In the genomic region with DNA sequence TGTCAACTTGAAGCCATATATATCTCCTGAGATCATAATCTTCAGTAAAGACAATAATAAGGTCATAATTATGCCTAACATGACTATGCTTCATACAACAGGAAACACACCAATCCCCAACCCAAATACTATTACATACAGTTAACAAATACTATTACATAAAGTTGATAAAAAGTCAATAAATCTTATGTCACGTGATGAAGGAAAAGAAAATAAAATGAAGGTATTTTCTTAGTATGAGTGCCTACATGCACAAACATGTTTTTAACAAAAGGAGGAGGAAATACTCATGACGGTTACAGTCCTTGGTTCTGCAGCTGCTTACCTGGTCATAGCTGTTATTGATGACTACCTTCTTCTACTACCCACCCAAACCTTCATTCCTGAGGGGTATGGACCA, we compare ENCODE assay signal across 7 cellular contexts.
"Had no signal": no experiment of that assay in that cellular context is flagged by ENCODE, and none has a peak within 500 bp of the region (broad histone marks: within the 10 kb centered on the region; RNA-seq: fewer than 3 reads in every experiment).

No MANE protein-coding gene starts in this region.

- H3K36me3 Mint-ChIP-seq: IgD-negative memory B cell had no signal

- DNase-seq: IMR-90, KBM-7, KG1 had no signal

- H3K27ac ChIP-seq: HL-60, KMS-11 had no signal

- H3K9ac ChIP-seq: KMS-11 had no signal

- FAIRE-seq: HTR-8/SVneo had no signal

- H3K27me3 Mint-ChIP-seq: IgD-negative memory B cell had no signal

- H3K4me3 Mint-ChIP-seq: IgD-negative memory B cell had no signal

- H3K4me2 ChIP-seq: KMS-11 had no signal

- H3K4me1 Mint-ChIP-seq: IgD-negative memory B cell had no signal

- H3K27ac Mint-ChIP-seq: IgD-negative memory B cell had no signal
